1 cellular context compared by ENCODE assay signal in the genomic region with DNA sequence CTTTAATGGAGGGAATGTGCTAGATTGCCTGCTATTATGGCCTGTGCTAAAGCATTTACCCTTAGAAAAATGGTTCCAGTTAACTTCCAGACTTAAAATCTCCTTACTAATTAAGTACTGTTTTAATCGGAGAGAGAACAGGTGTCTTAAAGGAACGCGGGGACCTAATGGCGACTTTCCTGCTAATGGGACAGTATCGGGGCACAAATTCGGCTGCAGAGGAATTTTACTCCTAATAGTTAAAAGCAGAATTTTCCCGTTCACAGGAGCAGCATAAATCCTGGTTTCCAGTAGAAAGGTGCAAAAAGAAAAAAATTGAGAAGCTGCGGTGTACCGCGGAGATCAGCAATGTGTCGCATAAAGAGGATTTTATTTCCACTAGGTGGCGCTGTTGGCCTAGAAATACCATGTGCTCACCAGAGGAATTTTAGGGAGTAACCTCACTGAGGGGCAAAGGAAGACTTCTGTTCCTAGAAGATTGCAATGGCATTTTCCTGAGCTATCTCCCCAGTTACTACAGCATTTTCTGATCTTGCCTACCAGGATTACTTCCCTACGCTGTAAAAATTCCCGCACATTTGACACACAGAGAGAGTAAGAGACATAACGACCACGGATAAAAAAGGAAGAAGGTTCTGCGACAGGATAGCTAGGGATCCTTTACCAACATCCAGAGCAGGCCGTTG.
TF ChIP-seq lines count a peak whose summit lies in the region.

No MANE protein-coding gene starts in this region.

TF ChIP-seq in endothelial cell of umbilical vein, 7 proteins besides CTCF, POLR2A, EP300 and RAD21 (continued from another document):
- TF ChIP-seq, protein P1, sequence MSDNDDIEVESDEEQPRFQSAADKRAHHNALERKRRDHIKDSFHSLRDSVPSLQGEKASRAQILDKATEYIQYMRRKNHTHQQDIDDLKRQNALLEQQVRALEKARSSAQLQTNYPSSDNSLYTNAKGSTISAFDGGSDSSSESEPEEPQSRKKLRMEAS (IDR thresholded peaks at IDR 0.05; ENCODE audit: insufficient read depth, insufficient read length) = no peak
- TF ChIP-seq JUN (IDR thresholded peaks at IDR 0.05; ENCODE audit: borderline replicate concordance, insufficient read depth, insufficient read length, low read depth) = no peak
- no peak for TF ChIP-seq MYC (IDR thresholded peaks at IDR 0.05; ENCODE audit: low read depth, low read length)
